27 cellular contexts compared by ENCODE assay signal in the genomic region with DNA sequence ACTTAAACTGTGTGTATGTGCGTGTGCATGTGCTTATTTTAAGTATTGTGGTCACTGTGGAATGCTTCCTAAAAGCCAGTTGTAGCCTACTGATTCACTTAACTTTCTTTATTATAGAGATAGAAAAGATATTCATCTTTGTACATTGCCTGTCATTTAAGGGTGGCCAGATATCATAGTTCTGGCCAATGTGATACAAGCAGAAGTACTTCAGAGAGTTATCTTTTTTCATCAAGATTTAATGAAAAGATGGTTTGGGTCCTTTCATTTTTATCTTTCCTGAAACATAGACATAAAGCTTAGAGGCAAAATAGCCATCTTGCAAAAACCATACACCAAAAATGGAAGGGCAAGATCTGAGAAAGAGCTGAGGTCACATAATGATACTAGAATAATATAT.
"Had no signal": no experiment of that assay in that cellular context is flagged by ENCODE, and none has a peak within 500 bp of the region (broad histone marks: within the 10 kb centered on the region; RNA-seq: fewer than 3 reads in every experiment).

No MANE protein-coding gene starts in this region.

- DNase-seq: stimulated activated CD4-positive, alpha-beta T cell treated with anti-CD3 and anti-CD28 coated beads, Interleukin-2, amount 100 ng/mL, for 48 hours; stimulated activated CD4-positive, alpha-beta T cell treated with anti-CD3 and anti-CD28 coated beads, Interleukin-4, amount 100 ng/mL, for 1 hour; stimulated activated CD4-positive, alpha-beta T cell treated with anti-CD3 and anti-CD28 coated beads, Interleukin-4, amount 100 ng/mL, for 24 hours; stimulated activated CD4-positive, alpha-beta T cell treated with anti-CD3 and anti-CD28 coated beads, Interleukin-4, amount 100 ng/mL, for 4 hours; stimulated activated CD8-positive, alpha-beta memory T cell treated with anti-CD3 and anti-CD28 coated beads, Interleukin-4, amount 100 ng/mL, for 48 hours; stimulated activated naive B cell treated with anti-CD40 and anti-IgM and Interleukin-4, amounts not matched to agents 10 μg/mL and 1 μg/mL and 100 μg/mL, for 72 hours; stimulated activated naive CD4-positive, alpha-beta T cell; stimulated activated naive CD4-positive, alpha-beta T cell treated with Interleukin-2 at 50 U/mL for 16 hours; stimulated activated naive CD8-positive, alpha-beta T cell treated with anti-CD3 and anti-CD28 coated beads, Interleukin-15, amount 100 ng/mL, for 72 hours; stimulated activated naive CD8-positive, alpha-beta T cell treated with anti-CD3 and anti-CD28 coated beads, Interleukin-15, Interleukin-2, amounts not matched to agents 100 U/mL and 50 U/mL, for 24 hours; stomach; substantia nigra; testis; thyroid gland; tibial artery; transverse colon; trophoblast cell; upper lobe of left lung; upper lobe of right lung; uterus had no signal

- H3K27me3 ChIP-seq: stomach, suprapubic skin, testis, thyroid gland, tibial artery, tibial nerve, transverse colon, upper lobe of left lung, upper lobe of right lung, uterus, vagina had no signal

- H3K36me3 ChIP-seq: stomach, suprapubic skin, thoracic aorta, thyroid gland, tibial artery, tibial nerve, transverse colon, upper lobe of left lung, upper lobe of right lung, uterus, vagina had no signal

- H3K4me1 ChIP-seq: stomach, suprapubic skin, testis, thyroid gland, tibial artery, tibial nerve, transverse colon, upper lobe of left lung, upper lobe of right lung, uterus, vagina had no signal

- H3K9me3 ChIP-seq: stomach, suprapubic skin, testis, thoracic aorta, thyroid gland, tibial artery, tibial nerve, transverse colon, upper lobe of left lung, upper lobe of right lung, uterus, vagina had no signal

- H3K4me3 ChIP-seq: stomach, suprapubic skin, testis, thoracic aorta, thyroid gland, tibial artery, tibial nerve, transverse colon, upper lobe of left lung, upper lobe of right lung, uterus, vagina had no signal

- H3K27ac ChIP-seq: stomach, suprapubic skin, testis, thoracic aorta, thyroid gland, tibial artery, tibial nerve, transverse colon, upper lobe of left lung, upper lobe of right lung, uterus, vagina had no signal

- FAIRE-seq: urothelium cell line had no signal

- ATAC-seq: stimulated activated effector memory CD8-positive, alpha-beta T cell treated with anti-CD3 and anti-CD28 coated beads, Interleukin-12 subunit alpha, Interleukin-12 subunit beta, amount 100 ng/mL, for 72 hours; stimulated activated memory B cell treated with anti-CD40 and anti-IgM and Interleukin-4, amounts not matched to agents 10 μg/mL and 1 μg/mL and 100 μg/mL, for 72 hours; stimulated activated naive B cell treated with anti-CD40 and anti-IgM and Interleukin-4, amounts not matched to agents 10 μg/mL and 1 μg/mL and 100 μg/mL, for 72 hours; stimulated activated naive CD8-positive, alpha-beta T cell treated with anti-CD3 and anti-CD28 coated beads, Interleukin-15, amount 100 ng/mL, for 72 hours; stimulated activated naive CD8-positive, alpha-beta T cell treated with anti-CD3 and anti-CD28 coated beads, Interleukin-15, Interleukin-2, amounts not matched to agents 100 U/mL and 50 U/mL, for 24 hours; upper lobe of right lung had no signal
